Comparison of ENCODE assay signal across 5 cellular contexts in the genomic region with DNA sequence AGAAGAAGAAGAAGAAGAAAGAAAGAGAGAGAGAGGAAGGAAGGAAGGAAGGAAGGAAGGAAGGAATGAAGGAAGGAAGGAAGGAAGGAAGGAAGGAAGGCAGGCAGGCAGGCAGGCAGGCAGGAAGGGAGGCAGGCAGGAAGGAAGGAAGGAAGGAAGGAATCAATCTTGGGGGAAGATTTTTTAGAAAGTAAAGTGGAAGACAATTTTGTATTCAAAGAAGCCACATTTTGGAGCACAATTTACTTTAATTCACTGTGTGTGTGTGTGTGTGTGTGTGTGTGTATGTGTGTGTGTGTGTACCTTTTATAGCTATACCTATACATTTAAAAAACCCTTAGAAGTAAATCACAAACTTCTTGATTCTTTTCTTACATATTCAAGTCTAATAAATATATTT. TPM values are rescaled to one million over a fixed set of nuclear protein-coding genes. Genes with fewer than 3 reads are reported as not detected.
"Had no signal": no experiment of that assay in that cellular context is flagged by ENCODE, and none has a peak within 500 bp of the region (broad histone marks: within the 10 kb centered on the region; RNA-seq: fewer than 3 reads in every experiment).

No MANE protein-coding gene starts in this region.

RNA-seq across cellular contexts. Expression of gene COL21A1, which starts 13.2 kb away (rescaled TPM):
- total RNA-seq: naive thymus-derived CD4-positive, alpha-beta T cell; naive thymus-derived CD8-positive, alpha-beta T cell; natural killer cell; natural killer cell treated with Interleukin-12 subunit alpha and Interleukin-12 subunit beta and Interleukin-15 and Interleukin-18, amount 100 ng/mL, for 72 hours; neural crest cell had no signal
